17 cellular contexts compared by ENCODE assay signal in genomic region chr11:85821636-85822035, GRCh38. TPM values are rescaled to one million over a fixed set of nuclear protein-coding genes. Genes with fewer than 3 reads are reported as not detected.
DNase-seq lines count a peak whose midpoint lies in the region; ATAC-seq and TF ChIP-seq lines count a peak whose summit lies in the region.
"Had no signal": no experiment of that assay in that cellular context is flagged by ENCODE, and none has a peak within 500 bp of the region (broad histone marks: within the 10 kb centered on the region; RNA-seq: fewer than 3 reads in every experiment).

No MANE protein-coding gene starts in this region.

- DNase-seq in activated T-cell treated with anti-CD3 and anti-CD28 coated beads, Interleukin-2, amount 50 U/mL, for 72 hours, result peak; percentile 25 to 35
- no peak for DNase-seq in activated T-cell treated with anti-CD3 and anti-CD28 coated beads, Interleukin-2, amount 50 U/mL, for 1 hour
- DNase-seq in RPMI7951 (ENCODE audit: low read depth) (peak; percentile 46), fibroblast of mammary gland (ENCODE audit: low read depth) (peak; percentile 82), stromal cell of bone marrow (ENCODE audit: low read depth) (peak; percentile 28), G401 (ENCODE audit: low spot score) (no peak)
- no peak for DNase-seq in activated CD4-positive, CD25-positive, alpha-beta regulatory T cell (lab: John Stamatoyannopoulos, UW)
- DNase-seq: activated B cell treated with CpG ODN at 0.5 μM for 24 hours, DMS79, left cardiac atrium, NCI-H1694, NCI-H82, uterus had no signal

- H3K36me3 Mint-ChIP-seq in activated T-cell treated with anti-CD3 and anti-CD28 coated beads, Interleukin-2, amount 50 U/mL, for 72 hours (ENCODE audit: insufficient read depth in 2 of 2), result no peaks in the 10 kb centered on the region
- H3K36me3 Mint-ChIP-seq: neural progenitor cell had no signal

- no peak overlapping the region for H3K27ac Mint-ChIP-seq in activated T-cell treated with anti-CD3 and anti-CD28 coated beads, Interleukin-2, amount 50 U/mL, for 72 hours
- H3K27ac Mint-ChIP-seq: activated B cell treated with CpG ODN at 0.5 μM for 24 hours, neural progenitor cell had no signal

- no peak overlapping the region for H3K4me3 Mint-ChIP-seq in activated T-cell treated with anti-CD3 and anti-CD28 coated beads, Interleukin-2, amount 50 U/mL, for 72 hours
- H3K4me3 Mint-ChIP-seq: activated B cell treated with CpG ODN at 0.5 μM for 24 hours, neural progenitor cell had no signal

- in situ Hi-C loops in G401 (cut with HindIII; ENCODE audit: low sequenced_read_pairs), result no loop called here

- ATAC-seq in activated T-cell treated with anti-CD3 and anti-CD28 coated beads, Interleukin-2, amount 50 U/mL, for 72 hours (replicated peaks in 1 of 2), result peak; percentile 47 to 48
- no peak for ATAC-seq in GM19395 (IDR thresholded peaks at IDR 0.05; ENCODE audit: unreplicated experiment)

- H3K27me3 Mint-ChIP-seq in activated T-cell treated with anti-CD3 and anti-CD28 coated beads, Interleukin-2, amount 50 U/mL, for 72 hours (ENCODE audit: low read depth), result peaks cover 6% of the 10 kb centered on the region
- H3K27me3 Mint-ChIP-seq: activated B cell treated with CpG ODN at 0.5 μM for 24 hours had no signal

- TF ChIP-seq CTCF in fibroblast of mammary gland (conservative IDR thresholded peaks at IDR 0.05; ENCODE audit: control insufficient read depth, insufficient read depth, low read depth, low read length), result no peak

- H3K4me1 Mint-ChIP-seq in activated T-cell treated with anti-CD3 and anti-CD28 coated beads, Interleukin-2, amount 50 U/mL, for 72 hours (ENCODE audit: low read depth), result peaks cover 48% of the 10 kb centered on the region
- H3K4me1 Mint-ChIP-seq: activated B cell treated with CpG ODN at 0.5 μM for 24 hours, neural progenitor cell had no signal

- H3K4me3 ChIP-seq in fibroblast of mammary gland (ENCODE audit: control insufficient read depth, low read depth, low read length), result no peak overlapping the region
- H3K4me3 ChIP-seq: neural progenitor cell, uterus had no signal

- peaks cover 0 to 3% of the 10 kb centered on the region in 2 donors for H3K9me3 Mint-ChIP-seq in activated T-cell treated with anti-CD3 and anti-CD28 coated beads, Interleukin-2, amount 50 U/mL, for 72 hours
- H3K9me3 Mint-ChIP-seq: activated B cell treated with CpG ODN at 0.5 μM for 24 hours, neural progenitor cell had no signal

RNA-seq across cellular contexts. Expression of gene SYTL2, which starts 10.7 kb away (rescaled TPM):
- 10 to 100 TPM; 34.4 to 40.1 TPM for total RNA-seq in activated T-cell treated with anti-CD3 and anti-CD28 coated beads, Interleukin-2, amount 50 U/mL, for 72 hours
- total RNA-seq in RPMI7951 (2014; rRNA removed; shearing (Covaris generic)), result 57.0 and 66.0 TPM in 2 replicates
- total RNA-seq in G401 (2014; rRNA removed; shearing (Covaris generic)), result 16.0 and 16.8 TPM in 2 replicates

RNA-seq across cellular contexts. Expression of gene CCDC83, which starts 33.5 kb away (rescaled TPM):
- total RNA-seq in activated T-cell treated with anti-CD3 and anti-CD28 coated beads, Interleukin-2, amount 50 U/mL, for 72 hours, result not detected
- total RNA-seq in RPMI7951 (2014; rRNA removed; shearing (Covaris generic)), result not detected in 2 replicates
- total RNA-seq in G401 (2014; rRNA removed; shearing (Covaris generic)), result not detected in 2 replicates
- total RNA-seq: activated B cell treated with CpG ODN at 0.5 μM for 24 hours, fibroblast of villous mesenchyme, left cardiac atrium, SK-MEL-5 had no signal

Comparison
In these comparisons a context has a peak if more than half of its experiments do, and no peak if none do; other contexts are left out.
1. DNase-seq: peak in activated T-cell treated with anti-CD3 and anti-CD28 coated beads, Interleukin-2, amount 50 U/mL, for 72 hours (2 of 2), RPMI7951 (single experiment), fibroblast of mammary gland (single experiment) and stromal cell of bone marrow (single experiment); none in activated T-cell treated with anti-CD3 and anti-CD28 coated beads, Interleukin-2, amount 50 U/mL, for 1 hour (single experiment), activated CD4-positive, CD25-positive, alpha-beta regulatory T cell (0 of 4) and G401 (single experiment).